In the genomic region with DNA sequence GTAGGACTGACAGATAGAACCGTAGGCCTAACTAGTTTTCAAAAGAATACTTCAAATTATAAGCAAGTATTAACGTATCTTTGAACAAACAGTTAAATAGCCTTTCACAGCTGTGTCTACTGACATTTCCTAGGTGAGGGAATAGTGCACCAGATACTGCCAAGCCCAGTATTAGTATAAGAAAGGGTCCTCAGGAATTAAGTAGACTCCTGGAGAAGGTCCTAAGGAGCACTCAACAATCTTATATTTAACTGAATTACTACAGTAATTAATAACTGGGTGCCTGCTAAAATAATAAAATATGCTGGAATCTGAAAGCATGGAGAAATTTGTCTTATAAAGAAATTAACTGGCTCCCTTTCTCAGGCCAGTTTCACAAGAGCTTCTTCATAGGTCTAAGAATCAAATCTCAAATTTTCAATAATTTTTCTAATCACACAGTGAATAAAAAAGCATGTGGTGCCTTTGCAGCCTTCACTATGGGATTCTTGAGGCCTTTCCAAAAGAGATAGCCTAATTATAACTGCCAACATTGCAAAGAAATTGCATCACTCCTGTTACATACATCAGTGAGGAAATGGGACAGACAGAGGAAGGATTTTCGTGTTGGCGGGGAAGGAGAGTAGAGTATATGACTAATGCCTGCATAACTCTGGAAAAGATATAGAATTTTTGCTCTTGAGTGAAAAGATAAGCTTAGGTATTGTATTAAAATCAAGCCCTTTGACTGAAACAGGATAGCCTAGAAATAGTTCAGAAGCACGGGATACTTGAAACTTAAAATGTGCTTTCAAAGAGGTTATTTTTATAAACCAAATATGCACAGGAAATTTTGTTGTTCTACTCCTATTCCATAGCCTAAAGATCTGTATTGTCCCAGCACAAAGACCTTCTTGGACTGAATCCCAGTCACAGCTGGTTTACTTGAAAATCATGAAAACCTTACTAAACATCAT, we compare ENCODE assay signal across 8 cellular contexts.
DNase-seq lines count a peak whose midpoint lies in the region; ATAC-seq and TF ChIP-seq lines count a peak whose summit lies in the region.

No MANE protein-coding gene starts in this region.

- intact Hi-C loops in right lobe of liver (cut with DNase I) (no loop called here), testis (cut with DNase I; ENCODE audit: low total_unique reads) (no loop called here)

- no peaks in the 10 kb centered on the region for H3K27me3 ChIP-seq in right lobe of liver
- H3K27me3 ChIP-seq in testis = no peaks in the 10 kb centered on the region

- 45% methylated on average over 5 of the region's 5 CpGs for WGBS in right lobe of liver (ENCODE audit: insufficient coverage, low coverage, low lambda C conversion rate, missing lambda C conversion rate)
- WGBS in testis, 2 donors = 43 to 49% methylated on average over 5 of the region's 5 CpGs

- H3K36me3 ChIP-seq in right lobe of liver (no peaks in the 10 kb centered on the region), testis (ENCODE audit: low read depth, missing control alignments) (no peaks in the 10 kb centered on the region)

- H3K4me3 ChIP-seq in right lobe of liver (no peak overlapping the region), testis (no peak overlapping the region)

- peak; percentile 65 to 85 (median 80) for ATAC-seq in right lobe of liver
- no peak for ATAC-seq in HG03025 (IDR thresholded peaks at IDR 0.05; ENCODE audit: low FRiP score, unreplicated experiment)
- no peak for ATAC-seq in HG03159 (IDR thresholded peaks at IDR 0.05; ENCODE audit: unreplicated experiment)

- H3K4me1 ChIP-seq in right lobe of liver = no peaks in the 10 kb centered on the region
- H3K4me1 ChIP-seq in testis = peaks cover 7% of the 10 kb centered on the region

- no peak for TF ChIP-seq POLR2A in right lobe of liver (IDR thresholded peaks at IDR 0.05)
- no peak for TF ChIP-seq POLR2A in testis (IDR thresholded peaks at IDR 0.05)

- H3K9me3 ChIP-seq in right lobe of liver (no peaks in the 10 kb centered on the region), testis (no peaks in the 10 kb centered on the region)

- peak overlapping the region in 1 of 3 donors; percentile 2 for H3K27ac ChIP-seq in right lobe of liver
- H3K27ac ChIP-seq in testis = no peak overlapping the region

- TF ChIP-seq CTCF in right lobe of liver (IDR thresholded peaks at IDR 0.05) (no peak), testis (IDR thresholded peaks at IDR 0.05) (no peak)

- DNase-seq in DMS 273 (lab: John Stamatoyannopoulos, UW; ENCODE audit: unreplicated experiment) (peak; percentile 45), NCI-H69 (lab: John Stamatoyannopoulos, UW) (peak; percentile 42), cerebellum (ENCODE audit: low spot score) (peak; percentile 21), right lobe of liver (no peak), testis (no peak), T-helper 1 cell (no peak)

Comparison
In these comparisons a context has a peak if more than half of its experiments do, and no peak if none do; other contexts are left out.
1. DNase-seq: peak in DMS 273 (single experiment), NCI-H69 (single experiment) and cerebellum (single experiment); none in right lobe of liver (0 of 3), testis (single experiment) and T-helper 1 cell (0 of 5).
2. ATAC-seq: peak in right lobe of liver (4 of 4); none in HG03025 (single experiment) and HG03159 (single experiment).